In the genomic region with DNA sequence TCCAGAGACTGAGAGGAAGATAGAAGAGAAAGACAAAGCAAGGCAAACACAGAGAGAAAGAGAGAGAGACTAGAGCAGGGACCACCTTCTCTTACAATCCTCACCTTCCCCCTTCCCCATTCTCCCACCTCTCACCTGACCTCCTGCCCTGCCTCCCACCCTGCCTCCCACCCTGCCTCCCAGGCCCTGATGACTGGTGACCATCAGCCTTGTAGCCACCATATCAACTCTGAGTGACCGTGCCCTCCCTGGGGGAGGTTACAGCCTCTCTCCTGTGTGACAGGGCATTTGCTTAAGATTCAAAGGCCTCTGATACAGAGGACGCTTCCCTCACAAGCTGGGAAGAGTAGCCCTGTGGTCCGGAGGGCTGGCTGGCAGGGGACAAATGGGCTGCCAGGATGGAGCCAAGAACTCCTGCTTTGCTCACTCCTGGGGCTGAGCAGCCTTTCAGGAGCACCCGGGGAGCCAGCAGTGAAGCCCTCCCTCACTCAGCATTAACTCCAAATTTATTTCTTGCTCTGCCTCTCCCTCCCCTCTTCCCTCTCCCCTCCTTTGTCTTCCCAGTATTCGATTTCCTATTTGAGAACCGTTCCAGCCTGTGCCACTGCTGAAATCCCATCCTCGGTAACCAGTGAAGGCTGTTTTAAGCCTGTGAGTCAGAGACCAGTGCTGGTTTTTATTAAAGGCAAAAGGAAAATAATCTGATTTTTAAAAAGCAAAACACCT, we compare ENCODE assay signal across 1 cellular context.
TF ChIP-seq lines count a peak whose summit lies in the region.

No MANE protein-coding gene starts in this region.

TF ChIP-seq in SK-N-SH, 30 proteins besides CTCF, POLR2A, EP300 and RAD21 (continued from another document):
- TF ChIP-seq RFX5 (IDR thresholded peaks at IDR 0.05; ENCODE audit: low read length) (no peak), USF2 (IDR thresholded peaks at IDR 0.05; ENCODE audit: borderline replicate concordance, low read depth, low read length) (no peak), SIN3A (IDR thresholded peaks at IDR 0.05; ENCODE audit: borderline replicate concordance, low read depth, low read length) (no peak)
